Comparison of ENCODE assay signal across 16 cellular contexts in genomic region chr12:27530157-27530922, GRCh38. TPM values are rescaled to one million over a fixed set of nuclear protein-coding genes. Genes with fewer than 3 reads are reported as not detected.
A peak's percentile ranks its signal among the peaks of the same experiment; 100 is the strongest.
DNase-seq lines count a peak whose midpoint lies in the region; ATAC-seq and TF ChIP-seq lines count a peak whose summit lies in the region.
"Had no signal": no experiment of that assay in that cellular context is flagged by ENCODE, and none has a peak within 500 bp of the region (broad histone marks: within the 10 kb centered on the region; RNA-seq: fewer than 3 reads in every experiment).

No MANE protein-coding gene starts in this region.

- no peaks in the 10 kb centered on the region for H3K27me3 Mint-ChIP-seq in nephron progenitor cell (ENCODE audit: low read depth, poor library complexity)

- RAD21 ChIA-PET in HCT116 (lab: Charles Lee; ENCODE audit: low non-redundant PET in 1 of 2, low total read pairs in 2 of 2, uncharacterized antibody in 2 of 2, unreplicated experiment in 2 of 2), result interaction anchor here in 1 of 2 experiments (0.8 kb wide), 1 partner anchor 19 kb away, joined by 3 read pairs; no protein-coding TSS in a partner anchor

- no peaks in the 10 kb centered on the region for H3K9me3 ChIP-seq in BLaER1 treated with 17β-estradiol and CSF1 and Interleukin-3, amounts not matched to agents 10 nM and 100 nM (replicated peaks in 1 of 11)
- H3K9me3 ChIP-seq in HCT116 (ENCODE audit: control insufficient read depth in 1 of 2, insufficient read depth in 1 of 2, low read depth in 1 of 2, low read length in 2 of 2), result no peaks in the 10 kb centered on the region
- H3K9me3 ChIP-seq: prostate gland had no signal

- POLR2A ChIA-PET in HCT116 (lab: Charles Lee), result no interaction called here

- CTCF ChIA-PET in HCT116 (lab: Charles Lee), result interaction anchor here (1.1 kb wide), 1 partner anchor 104 kb away, joined by 3 read pairs; no protein-coding TSS in a partner anchor

- peaks cover 50 to 98% (median 89%) of the 10 kb centered on the region in 10 experiments for H3K4me1 ChIP-seq in BLaER1 treated with 17β-estradiol and CSF1 and Interleukin-3, amounts not matched to agents 10 nM and 100 nM
- H3K4me1 ChIP-seq in HCT116 (ENCODE audit: control insufficient read depth in 1 of 2, insufficient read depth in 2 of 2, low read length in 2 of 2), result peaks cover 41 to 44% of the 10 kb centered on the region in 2 experiments
- H3K4me1 ChIP-seq: prostate gland had no signal

- peaks cover 3% of the 10 kb centered on the region for H3K9me3 Mint-ChIP-seq in nephron progenitor cell
- H3K9me3 Mint-ChIP-seq: activated naive CD8-positive, alpha-beta T cell treated with anti-CD3 and anti-CD28 coated beads, Interleukin-2, amount 10 ng/mL, durations not matched to agents 7 days and 5 days; CD4-positive, CD25-positive, alpha-beta regulatory T cell had no signal

- no peak overlapping the region for H3K4me3 Mint-ChIP-seq in nephron progenitor cell
- H3K4me3 Mint-ChIP-seq: activated naive CD8-positive, alpha-beta T cell treated with anti-CD3 and anti-CD28 coated beads, Interleukin-2, amount 10 ng/mL, durations not matched to agents 7 days and 5 days had no signal

- H3K4me2 ChIP-seq in BLaER1 treated with 17β-estradiol and CSF1 and Interleukin-3, amounts not matched to agents 10 nM and 100 nM, result peak overlapping the region; percentile 55 to 90 (median 73)
- peak overlapping the region; percentile 28 for H3K4me2 ChIP-seq in HCT116 (ENCODE audit: low read length)

- H3K36me3 ChIP-seq in BLaER1 treated with 17β-estradiol and CSF1 and Interleukin-3, amounts not matched to agents 10 nM and 100 nM, result peaks cover 0 to 7% (median 0%) of the 10 kb centered on the region in 11 experiments; a peak in 1 of 22 replicates
- no peaks in the 10 kb centered on the region for H3K36me3 ChIP-seq in HCT116 (ENCODE audit: control insufficient read depth in 1 of 2, insufficient read depth in 2 of 2, low read length in 2 of 2)
- H3K36me3 ChIP-seq: prostate gland had no signal

- H3K79me2 ChIP-seq in HCT116 (ENCODE audit: insufficient read depth, low read length), result peaks cover 97% of the 10 kb centered on the region

- no peaks in the 10 kb centered on the region for H3K9me2 ChIP-seq in HCT116 (ENCODE audit: insufficient read depth)

- no peak for TF ChIP-seq POLR2A in HCT116 (IDR thresholded peaks at IDR 0.05; ENCODE audit: borderline replicate concordance, extremely low read depth, insufficient read depth, insufficient read length)

- no peaks in the 10 kb centered on the region for H4K20me1 ChIP-seq in BLaER1 treated with 17β-estradiol and CSF1 and Interleukin-3, amounts not matched to agents 10 nM and 100 nM
- H4K20me1 ChIP-seq in HCT116 (ENCODE audit: insufficient read depth), result no peaks in the 10 kb centered on the region

- peak overlapping the region; percentile 89 for H3K27ac Mint-ChIP-seq in nephron progenitor cell
- H3K27ac Mint-ChIP-seq: activated naive CD8-positive, alpha-beta T cell treated with anti-CD3 and anti-CD28 coated beads, Interleukin-2, amount 10 ng/mL, durations not matched to agents 7 days and 5 days had no signal

- peaks cover 61% of the 10 kb centered on the region for H3K4me1 Mint-ChIP-seq in nephron progenitor cell

- TF ChIP-seq CTCF in HCT116 (IDR thresholded peaks at IDR 0.05 in 2 of 3, conservative IDR thresholded peaks at IDR 0.05 in 1 of 3; ENCODE audit: borderline replicate concordance in 1 of 3, insufficient read depth in 1 of 3, low read depth in 2 of 3, low read length in 2 of 3), result no peak
- TF ChIP-seq CTCF in nephron progenitor cell (IDR thresholded peaks at IDR 0.05), result no peak

- no peak for DNase-seq in HCT116 (ENCODE audit: low read depth, low spot score)
- DNase-seq in amniotic epithelial cell (ENCODE audit: low read depth), result peak; percentile 43
- DNase-seq in nephron progenitor cell, result no peak
- no peak for DNase-seq in NCI-H524 treated with DMSO at 0.1 percent for 48 hours (lab: John Stamatoyannopoulos, UW)
- no peak for DNase-seq in activated naive CD4-positive, alpha-beta T cell treated with anti-CD3 and anti-CD28 coated beads, Interleukin-2, amount 50 U/mL, for 16 hours
- no peak for DNase-seq in ureter (ENCODE audit: low spot score)
- DNase-seq: activated CD4-positive, alpha-beta T cell treated with anti-CD3 and anti-CD28 coated beads for 4 hours; activated naive CD8-positive, alpha-beta T cell treated with anti-CD3 and anti-CD28 coated beads, Interleukin-2, amount 10 ng/mL, durations not matched to agents 7 days and 5 days; CD4-positive, CD25-positive, alpha-beta regulatory T cell; cerebellar nuclear complex; NCI-H69; RPMI8226; T-helper 2 cell had no signal

- TF ChIP-seq RAD21 in HCT116 (IDR thresholded peaks at IDR 0.05; ENCODE audit: low read depth), result no peak

- H2AFZ ChIP-seq in HCT116 (ENCODE audit: low read depth, low read length, poor library complexity, severe bottlenecking), result no peak overlapping the region

- peak overlapping the region in 9 of 11 experiments; percentile 3 to 58 (median 31); a peak in 14 of 22 replicates for H3K27ac ChIP-seq in BLaER1 treated with 17β-estradiol and CSF1 and Interleukin-3, amounts not matched to agents 10 nM and 100 nM
- H3K27ac ChIP-seq in HCT116 (ENCODE audit: low read depth, low read length), result no peak overlapping the region
- H3K27ac ChIP-seq: prostate gland had no signal

- BruUV-seq in HCT116 (replicated peaks; lab: Mats Ljungman, UMichigan), result no TSS peak

- H3K27me3 ChIP-seq in BLaER1 treated with 17β-estradiol and CSF1 and Interleukin-3, amounts not matched to agents 10 nM and 100 nM, result no peaks in the 10 kb centered on the region
- no peaks in the 10 kb centered on the region for H3K27me3 ChIP-seq in HCT116 (ENCODE audit: insufficient read depth, low read length)

- intact Hi-C loops in HCT116 (cut with micrococcal nuclease), result no loop called here

- ATAC-seq in HCT116, result peak; percentile 46; the same call in 1 of the 2 replicates
- ATAC-seq in HG02763 (IDR thresholded peaks at IDR 0.05; ENCODE audit: unreplicated experiment), result no peak

- H3K36me3 Mint-ChIP-seq in nephron progenitor cell (ENCODE audit: low read depth), result peaks cover 31% of the 10 kb centered on the region
- H3K36me3 Mint-ChIP-seq: CD4-positive, CD25-positive, alpha-beta regulatory T cell had no signal

- no peak overlapping the region for H3K4me3 ChIP-seq in BLaER1 treated with 17β-estradiol and CSF1 and Interleukin-3, amounts not matched to agents 10 nM and 100 nM
- H3K4me3 ChIP-seq in HCT116 (replicated peaks in 1 of 2; ENCODE audit: low read depth in 1 of 2, low read length in 2 of 2), result no peak overlapping the region
- H3K4me3 ChIP-seq: prostate gland had no signal

- H3K9ac ChIP-seq in BLaER1 treated with 17β-estradiol and CSF1 and Interleukin-3, amounts not matched to agents 10 nM and 100 nM, result peak overlapping the region in 2 of 11 experiments; percentile 3 to 30; a peak in 1 of 22 replicates
- H3K9ac ChIP-seq in HCT116 (ENCODE audit: low read length), result no peak overlapping the region

TF ChIP-seq in HCT116, 20 proteins besides CTCF, POLR2A, EP300 and RAD21:
- no peak for TF ChIP-seq ZNF274 (IDR thresholded peaks at IDR 0.05; ENCODE audit: low read depth, low read length)
- TF ChIP-seq ATF3 (IDR thresholded peaks at IDR 0.05), result no peak
TF ChIP-seq in HCT116: peak in this region for 0.

RNA-seq across cellular contexts. Expression of gene PPFIBP1, which starts 6.3 kb away (rescaled TPM):
- total RNA-seq in HCT116 (2021; ENCODE audit: unreplicated experiment) (102 TPM), ureter (120 TPM)
- polyA plus RNA-seq in HCT116 (2012), result 33.8 and 36.6 TPM in 2 replicates
